8 cellular contexts compared by ENCODE assay signal in genomic region chrX:74535633-74536141, GRCh38.
DNase-seq lines count a peak whose midpoint lies in the region; ATAC-seq, FAIRE-seq and TF ChIP-seq lines count a peak whose summit lies in the region.

No MANE protein-coding gene starts in this region.

- DNase-seq in A549 (ENCODE audit: low read depth in 1 of 2, low spot score in 1 of 2) = no peak
- DNase-seq in HT-29 (ENCODE audit: low spot score) = peak; percentile 64
- DNase-seq in dedifferentiated amniotic fluid mesenchymal stem cell (ENCODE audit: extremely low spot score) = peak; percentile 35
- DNase-seq in left lung = peak; percentile 64 to 81
- peak; percentile 17 to 40 for DNase-seq in stimulated activated CD4-positive, alpha-beta T cell treated with anti-CD3 and anti-CD28 coated beads, Interleukin-4, amount 100 ng/mL, for 4 hours
- DNase-seq in D721Med (ENCODE audit: insufficient read length, low spot score) = no peak

- WGBS in A549 (ENCODE audit: missing lambda C conversion rate) = 40% methylated on average over 12 of the region's 33 CpGs

- H3K4me1 ChIP-seq in A549 (no peaks in the 10 kb centered on the region), left lung (no peaks in the 10 kb centered on the region)

- CTCF ChIA-PET in A549 (lab: Yijun Ruan, JAX) = interaction anchor here (1.1 kb wide), 1 partner anchor 10 kb away, joined by 3 read pairs; no protein-coding TSS in a partner anchor

- no peaks in the 10 kb centered on the region for H3K36me3 ChIP-seq in left lung

- POLR2A ChIA-PET in A549 (lab: Yijun Ruan, JAX) = no interaction called here

- TF ChIP-seq RAD21 in A549 (conservative IDR thresholded peaks at IDR 0.05 in 1 of 2, IDR thresholded peaks at IDR 0.05 in 1 of 2) = no peak

- H3K4me3 ChIP-seq in A549 (peak overlapping the region; percentile 37), WI38 (ENCODE audit: low read depth, low read length) (peak overlapping the region; percentile 54), left lung (peak overlapping the region; percentile 32 to 52)

- no peak for TF ChIP-seq EP300 in A549 (IDR thresholded peaks at IDR 0.05)

- no peak for TF ChIP-seq POLR2A in A549 (IDR thresholded peaks at IDR 0.05; ENCODE audit: low read length)

- H3K27me3 ChIP-seq in left lung = no peaks in the 10 kb centered on the region

- H3K27ac ChIP-seq in A549 (peak overlapping the region in 1 of 2 experiments; percentile 44; a peak in 1 of 6 replicates), left lung (peak overlapping the region; percentile 82 to 86)

- TF ChIP-seq CTCF in A549 (IDR thresholded peaks at IDR 0.05) = no peak
- no peak for TF ChIP-seq CTCF in WI38 (IDR thresholded peaks at IDR 0.05; ENCODE audit: low read depth, low read length)
- TF ChIP-seq CTCF in left lung (IDR thresholded peaks at IDR 0.05) = no peak
- no peak for TF ChIP-seq CTCF in D721Med (IDR thresholded peaks at IDR 0.05; ENCODE audit: insufficient read depth, missing control alignments)

- ATAC-seq in A549 (peak; percentile 56 to 75; a peak in 4 of 6 replicates), GM18502 (IDR thresholded peaks at IDR 0.05; ENCODE audit: poor library complexity, unreplicated experiment) (peak; percentile 31), left lung (peak; percentile 81)

- H3K9me3 ChIP-seq in A549 (no peaks in the 10 kb centered on the region), left lung (no peaks in the 10 kb centered on the region)

- FAIRE-seq in A549 (lab: Jason Lieb, UNC) = no peak
- FAIRE-seq in D721Med (lab: Jason Lieb, UNC) = no peak

- intact Hi-C loops in left lung (cut with DNase I) = no loop called here

- peak overlapping the region; percentile 73 for H3K4me2 ChIP-seq in A549

TF ChIP-seq in A549, 52 proteins besides CTCF, POLR2A, EP300 and RAD21:
- TF ChIP-seq FOSL2 (IDR thresholded peaks at IDR 0.05) = no peak
- no peak for TF ChIP-seq FOSL2 (CRISPR knock-in tag; IDR thresholded peaks at IDR 0.05)
- no peak for TF ChIP-seq CBX8 (IDR thresholded peaks at IDR 0.05)
- TF ChIP-seq ATOH8 (CRISPR knock-in tag; IDR thresholded peaks at IDR 0.05; ENCODE audit: low read depth) = no peak
- TF ChIP-seq JUNB (IDR thresholded peaks at IDR 0.05) = no peak
- no peak for TF ChIP-seq CHD2 (IDR thresholded peaks at IDR 0.05; ENCODE audit: low read length, partially characterized antibody)
- no peak for TF ChIP-seq BCL3 (IDR thresholded peaks at IDR 0.05)
- TF ChIP-seq MAX (IDR thresholded peaks at IDR 0.05) = no peak
- no peak for TF ChIP-seq POLR2AphosphoS2 (conservative IDR thresholded peaks at IDR 0.05; ENCODE audit: low read length)
- TF ChIP-seq CEBPB (IDR thresholded peaks at IDR 0.05) = no peak
- no peak for TF ChIP-seq FOSB (CRISPR knock-in tag; IDR thresholded peaks at IDR 0.05)
- no peak for TF ChIP-seq RFX5 (IDR thresholded peaks at IDR 0.05)
- no peak for TF ChIP-seq PBX3 (IDR thresholded peaks at IDR 0.05)
- TF ChIP-seq REST (IDR thresholded peaks at IDR 0.05) = no peak
- no peak for TF ChIP-seq E2F6 (IDR thresholded peaks at IDR 0.05; ENCODE audit: borderline replicate concordance, low read depth)

Comparison
In these comparisons a context has a peak if more than half of its experiments do, and no peak if none do; other contexts are left out.
1. ATAC-seq: peak in every context shown above with its lines; median percentile 81 in left lung; 66 in A549; 31 in GM18502.
2. DNase-seq: peak in HT-29 (single experiment), dedifferentiated amniotic fluid mesenchymal stem cell (single experiment), left lung (2 of 2) and stimulated activated CD4-positive, alpha-beta T cell treated with anti-CD3 and anti-CD28 coated beads, Interleukin-4, amount 100 ng/mL, for 4 hours (2 of 2); none in A549 (0 of 2) and D721Med (single experiment).
3. Peak in every context shown above with its lines, with median percentiles within 50 percentile points of each other: H3K4me3 ChIP-seq.